Comparison of ENCODE assay signal across 15 cellular contexts in genomic region chr17:11493947-11494346, GRCh38.
"Had no signal": no experiment of that assay in that cellular context is flagged by ENCODE, and none has a peak within 500 bp of the region (broad histone marks: within the 10 kb centered on the region; RNA-seq: fewer than 3 reads in every experiment).

No MANE protein-coding gene starts in this region.

- H3K4me3 ChIP-seq: gastroesophageal sphincter, sigmoid colon, stomach, testis, upper lobe of right lung had no signal

- H3K36me3 ChIP-seq: gastroesophageal sphincter, sigmoid colon, stomach, upper lobe of right lung had no signal

- H3K27ac Mint-ChIP-seq: activated T-helper 17 cell treated with anti-CD3 and anti-CD28 coated beads, Interleukin-2, amount 50 U/mL, for 72 hours; natural killer cell treated with Interleukin-12 subunit alpha and Interleukin-12 subunit beta and Interleukin-15 and Interleukin-18, amount 100 ng/mL, for 72 hours had no signal

- H3K4me1 Mint-ChIP-seq: activated T-helper 17 cell treated with anti-CD3 and anti-CD28 coated beads, Interleukin-2, amount 50 U/mL, for 72 hours had no signal

- H3K27me3 Mint-ChIP-seq: activated T-helper 17 cell treated with anti-CD3 and anti-CD28 coated beads, Interleukin-2, amount 50 U/mL, for 72 hours; natural killer cell treated with Interleukin-12 subunit alpha and Interleukin-12 subunit beta and Interleukin-15 and Interleukin-18, amount 100 ng/mL, for 72 hours had no signal

- H3K9me3 ChIP-seq: gastroesophageal sphincter, sigmoid colon, stomach, testis, upper lobe of right lung had no signal

- H3K27me3 ChIP-seq: gastroesophageal sphincter, sigmoid colon, stomach, testis, upper lobe of right lung had no signal

- H3K36me3 Mint-ChIP-seq: natural killer cell treated with Interleukin-12 subunit alpha and Interleukin-12 subunit beta and Interleukin-15 and Interleukin-18, amount 100 ng/mL, for 72 hours had no signal

- ATAC-seq: activated T-helper 17 cell treated with anti-CD3 and anti-CD28 coated beads, Interleukin-2, amount 50 U/mL, for 72 hours; gastroesophageal sphincter; natural killer cell treated with Interleukin-12 subunit alpha and Interleukin-12 subunit beta and Interleukin-15 and Interleukin-18, amount 100 ng/mL, for 72 hours; upper lobe of right lung had no signal

- FAIRE-seq: TTC549 had no signal

- H3K27ac ChIP-seq: gastroesophageal sphincter, sigmoid colon, stomach, testis, upper lobe of right lung had no signal

- H3K4me3 Mint-ChIP-seq: activated T-helper 17 cell treated with anti-CD3 and anti-CD28 coated beads, Interleukin-2, amount 50 U/mL, for 72 hours; natural killer cell treated with Interleukin-12 subunit alpha and Interleukin-12 subunit beta and Interleukin-15 and Interleukin-18, amount 100 ng/mL, for 72 hours had no signal

- H3K4me1 ChIP-seq: gastroesophageal sphincter, sigmoid colon, stomach, testis, upper lobe of right lung had no signal

- DNase-seq: activated CD4-positive, alpha-beta T cell treated with anti-CD3 and anti-CD28 coated beads for 1 hour; activated CD4-positive, alpha-beta T cell treated with anti-CD3 and anti-CD28 coated beads, Interleukin-2, amount 50 U/mL, for 48 hours; activated naive CD4-positive, alpha-beta T cell treated with Interleukin-2 at 50 U/mL for 16 hours; aorta; erythroblast; sigmoid colon; stimulated activated CD4-positive, alpha-beta T cell treated with anti-CD3 and anti-CD28 coated beads, Interleukin-2, amount 100 ng/mL, for 24 hours; stomach; SW 1271; testis; upper lobe of right lung had no signal
